Comparison of ENCODE assay signal across 7 cellular contexts in the genomic region with DNA sequence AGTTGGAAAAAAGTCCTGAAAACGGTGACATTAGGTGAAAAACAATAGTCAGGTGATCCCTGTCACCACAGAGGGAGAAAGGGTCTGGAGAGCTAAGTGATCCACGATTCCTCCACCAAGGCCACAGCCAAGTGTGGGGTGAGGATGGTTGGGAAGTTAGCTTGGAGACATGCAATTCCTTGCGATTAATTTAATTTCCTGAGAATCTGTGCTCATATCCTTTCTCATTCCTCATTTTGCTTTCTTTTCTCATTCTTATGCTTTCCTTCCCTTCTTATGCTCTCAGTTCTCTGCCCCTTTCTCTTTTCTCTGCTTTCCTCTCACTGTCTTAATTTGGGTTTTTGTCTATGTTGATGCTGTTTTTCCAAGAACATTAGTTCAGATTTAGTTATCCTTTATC.
"Had no signal": no experiment of that assay in that cellular context is flagged by ENCODE, and none has a peak within 500 bp of the region (broad histone marks: within the 10 kb centered on the region; RNA-seq: fewer than 3 reads in every experiment).

No MANE protein-coding gene starts in this region.

- DNase-seq: IMR-90, KBM-7, KG1 had no signal

- ATAC-seq: HepG2 had no signal

- H3K9me3 Mint-ChIP-seq: IgD-negative memory B cell had no signal

- FAIRE-seq: HepG2, HTR-8/SVneo had no signal

- H3K36me3 Mint-ChIP-seq: IgD-negative memory B cell had no signal

- H3K27ac Mint-ChIP-seq: IgD-negative memory B cell had no signal

- H3K4me1 Mint-ChIP-seq: IgD-negative memory B cell had no signal

- H3K27me3 Mint-ChIP-seq: IgD-negative memory B cell had no signal

- H3K27ac ChIP-seq: HL-60 had no signal
